In genomic region chr1:176227579-176227978, GRCh38 we compare ENCODE assay signal across 32 cellular contexts.
"Had no signal": no experiment of that assay in that cellular context is flagged by ENCODE, and none has a peak within 500 bp of the region (broad histone marks: within the 10 kb centered on the region; RNA-seq: fewer than 3 reads in every experiment).

No MANE protein-coding gene starts in this region.

- H3K27ac ChIP-seq: brain microvascular endothelial cell, coronary artery, dorsolateral prefrontal cortex, gastroesophageal sphincter, pancreas, prostate gland, upper lobe of left lung had no signal

- H3K36me3 ChIP-seq: brain microvascular endothelial cell, gastroesophageal sphincter, pancreas, prostate gland, upper lobe of left lung had no signal

- H3K9me3 ChIP-seq: gastroesophageal sphincter, pancreas, prostate gland, upper lobe of left lung had no signal

- H3K4me2 ChIP-seq: smooth muscle cell had no signal

- DNase-seq: activated B cell treated with CpG ODN at 0.5 μM for 24 hours; activated CD4-positive, alpha-beta T cell treated with anti-CD3 and anti-CD28 coated beads for 36 hours; activated CD4-positive, alpha-beta T cell treated with anti-CD3 and anti-CD28 coated beads, Interleukin-2, amount 50 U/mL, for 48 hours; activated CD8-positive, alpha-beta memory T cell treated with anti-CD3 and anti-CD28 coated beads, Interleukin-2, amount 50 U/mL, for 48 hours; activated gamma-delta T cell; activated naive CD4-positive, alpha-beta T cell treated with anti-CD3 and anti-CD28 coated beads, Interleukin-2, amount 50 U/mL, for 16 hours; activated T-cell treated with anti-CD3 and anti-CD28 coated beads, Interleukin-2, amount 50 U/mL, for 24 hours; amniotic stem cell; brain microvascular endothelial cell; dorsolateral prefrontal cortex; effector memory CD8-positive, alpha-beta T cell; erythroblast; hippocampal formation; immature natural killer cell; kidney; left colon; mammary epithelial cell; naive B cell; pancreas; retina; stimulated activated CD4-positive, alpha-beta T cell treated with anti-CD3 and anti-CD28 coated beads, Interleukin-1b, Interleukin-23, amount 100 ng/mL, for 48 hours; stimulated activated CD4-positive, alpha-beta T cell treated with anti-CD3 and anti-CD28 coated beads, Interleukin-4, amount 100 ng/mL, for 4 hours; stimulated activated CD8-positive, alpha-beta memory T cell treated with anti-CD3 and anti-CD28 coated beads, Interleukin-4, amount 100 ng/mL, for 48 hours; stimulated activated naive CD8-positive, alpha-beta T cell treated with anti-CD3 and anti-CD28 coated beads, Interleukin-15, amount 100 ng/mL, for 72 hours; substantia nigra; T-helper 2 cell; upper lobe of left lung had no signal

- H3K27me3 ChIP-seq: brain microvascular endothelial cell, dorsolateral prefrontal cortex, gastroesophageal sphincter, pancreas, upper lobe of left lung had no signal

- H3K4me3 ChIP-seq: coronary artery, dorsolateral prefrontal cortex, gastroesophageal sphincter, pancreas, prostate gland, smooth muscle cell, upper lobe of left lung had no signal

- H3K4me1 ChIP-seq: gastroesophageal sphincter, pancreas, prostate gland had no signal

- ATAC-seq: activated CD4-positive, alpha-beta T cell treated with anti-CD3 and anti-CD28 coated beads for 36 hours; effector memory CD8-positive, alpha-beta T cell; gastroesophageal sphincter; left colon; pancreas; stimulated activated memory B cell treated with anti-CD40 and anti-IgM and Interleukin-4, amounts not matched to agents 10 μg/mL and 1 μg/mL and 100 μg/mL, for 72 hours; stimulated activated naive CD8-positive, alpha-beta T cell treated with anti-CD3 and anti-CD28 coated beads, Interleukin-15, amount 100 ng/mL, for 72 hours had no signal
